Comparison of ENCODE assay signal across 9 cellular contexts in genomic region chr6:114747995-114748625, GRCh38.
DNase-seq lines count a peak whose midpoint lies in the region; ATAC-seq and TF ChIP-seq lines count a peak whose summit lies in the region.
"Had no signal": no experiment of that assay in that cellular context is flagged by ENCODE, and none has a peak within 500 bp of the region (broad histone marks: within the 10 kb centered on the region; RNA-seq: fewer than 3 reads in every experiment).

No MANE protein-coding gene starts in this region.

- H3K27me3 ChIP-seq in mammary epithelial cell (ENCODE audit: insufficient read depth, low read length): no peaks in the 10 kb centered on the region
- no peaks in the 10 kb centered on the region for H3K27me3 ChIP-seq in lower lobe of right lung (ENCODE audit: low read depth)
- no peaks in the 10 kb centered on the region for H3K27me3 ChIP-seq in vagina

- no peak for TF ChIP-seq POLR2A in vagina (IDR thresholded peaks at IDR 0.05)

- intact Hi-C loops in mammary epithelial cell (cut with micrococcal nuclease): loop anchor here (1.0 to 10.0 kb wide), 2 partner anchors 1148 to 1347 kb away; no protein-coding TSS in a partner anchor
- intact Hi-C loops in lower lobe of right lung (cut with DNase I): no loop called here
- intact Hi-C loops in vagina (cut with DNase I): no loop called here

- H3K4me1 ChIP-seq in mammary epithelial cell (ENCODE audit: insufficient read depth, low read length) (no peaks in the 10 kb centered on the region), lower lobe of right lung (no peaks in the 10 kb centered on the region), vagina (no peaks in the 10 kb centered on the region)

- BruUV-seq in mammary epithelial cell (replicated peaks; lab: Mats Ljungman, UMichigan): no TSS peak

- H3K9me3 ChIP-seq in mammary epithelial cell (replicated peaks; ENCODE audit: insufficient read depth, low read length): no peaks in the 10 kb centered on the region
- no peaks in the 10 kb centered on the region for H3K9me3 ChIP-seq in lower lobe of right lung
- no peaks in the 10 kb centered on the region for H3K9me3 ChIP-seq in vagina

- H3K27ac ChIP-seq in mammary epithelial cell (ENCODE audit: insufficient read depth, low read depth, low read length) (no peak overlapping the region), lower lobe of right lung (no peak overlapping the region), vagina (no peak overlapping the region)

- 5% methylated on average over 6 of the region's 6 CpGs for WGBS in mammary epithelial cell (ENCODE audit: low coverage, missing lambda C conversion rate)

- CTCF ChIA-PET in HEK293T (lab: Yijun Ruan, JAX): interaction anchor here (0.8 kb wide), 1 partner anchor 33 kb away, joined by 3 read pairs; no protein-coding TSS in a partner anchor
- CTCF ChIA-PET in mammary epithelial cell (lab: Charles Lee; ENCODE audit: low non-redundant PET): no interaction called here

- H3K79me2 ChIP-seq in mammary epithelial cell (ENCODE audit: insufficient read depth, low read length): no peaks in the 10 kb centered on the region

- H4K20me1 ChIP-seq in mammary epithelial cell (ENCODE audit: insufficient read depth, low read length): no peaks in the 10 kb centered on the region

- DNase-seq in NCI-H524 (lab: John Stamatoyannopoulos, UW) (peak; percentile 17 to 48), NCI-H524 treated with DMSO at 0.1 percent for 48 hours (lab: John Stamatoyannopoulos, UW) (no peak), HEK293T (ENCODE audit: extremely low spot score) (peak; percentile 32), NCI-H226 (peak; percentile 28), mammary epithelial cell (peak; percentile 25), lower lobe of right lung (peak; percentile 39), vagina (ENCODE audit: extremely low spot score in 2 of 2) (no peak)
- DNase-seq: activated naive CD8-positive, alpha-beta T cell treated with anti-CD3 and anti-CD28 coated beads, Interleukin-2, amount 10 ng/mL, durations not matched to agents 7 days and 5 days had no signal

- H3K4me3 ChIP-seq in mammary epithelial cell (replicated peaks in 1 of 3; ENCODE audit: insufficient read depth in 1 of 3, low read depth in 2 of 3, low read length in 3 of 3) (no peak overlapping the region), lower lobe of right lung (no peak overlapping the region), vagina (no peak overlapping the region)

- POLR2A ChIA-PET in HEK293T (lab: Yijun Ruan, JAX): no interaction called here

- no peak overlapping the region for H3K9ac ChIP-seq in mammary epithelial cell (ENCODE audit: insufficient read depth, low read length)

- dilution Hi-C loops in mammary epithelial cell (cut with HindIII; ENCODE audit: low sequenced_read_pairs): no loop called here

- H3K4me2 ChIP-seq in mammary epithelial cell (ENCODE audit: insufficient read depth, low read depth, low read length): no peak overlapping the region

- H2AFZ ChIP-seq in mammary epithelial cell (ENCODE audit: low read depth, low read length): no peak overlapping the region

- H3K36me3 ChIP-seq in mammary epithelial cell (ENCODE audit: insufficient read depth, low read length) (no peaks in the 10 kb centered on the region), lower lobe of right lung (no peaks in the 10 kb centered on the region), vagina (no peaks in the 10 kb centered on the region)

- in situ Hi-C loops in mammary epithelial cell (cut with MboI; ENCODE audit: low sequenced_read_pairs in 2 of 2): loop anchor here (10.0 to 25.0 kb wide), 2 partner anchors 1139 to 1157 kb away; no protein-coding TSS in a partner anchor

- TF ChIP-seq CTCF in mammary epithelial cell (conservative IDR thresholded peaks at IDR 0.05 in 1 of 2, IDR thresholded peaks at IDR 0.05 in 1 of 2; ENCODE audit: extremely low read depth in 1 of 2, insufficient read depth in 1 of 2, low read depth in 1 of 2, low read length in 2 of 2): peak; percentile 75 to 78
- TF ChIP-seq CTCF in lower lobe of right lung (IDR thresholded peaks at IDR 0.05): peak; percentile 60
- peak in 2 of 3 experiments; percentile 25 to 33 for TF ChIP-seq CTCF in vagina (IDR thresholded peaks at IDR 0.05)

- ATAC-seq in lower lobe of right lung: no peak
- ATAC-seq in GM18870 (IDR thresholded peaks at IDR 0.05; ENCODE audit: unreplicated experiment): no peak

TF ChIP-seq in HEK293T, 16 proteins besides CTCF, POLR2A, EP300 and RAD21:
- no peak for TF ChIP-seq TARDBP (IDR thresholded peaks at IDR 0.05)
- TF ChIP-seq ELF4 (IDR thresholded peaks at IDR 0.05): no peak
- TF ChIP-seq FOXA1 (IDR thresholded peaks at IDR 0.05): no peak

Comparison
In these comparisons a context has a peak if more than half of its experiments do, and no peak if none do; other contexts are left out.
1. DNase-seq: peak in NCI-H524 (2 of 2), HEK293T (single experiment), NCI-H226 (single experiment), mammary epithelial cell (single experiment) and lower lobe of right lung (single experiment); none in NCI-H524 treated with DMSO at 0.1 percent for 48 hours (single experiment) and vagina (0 of 2).
2. Peak in every context shown above with its lines, with median percentiles within 50 percentile points of each other: CTCF ChIP-seq.